11 cellular contexts compared by ENCODE assay signal in genomic region chr6:42009844-42010184, GRCh38. TPM values are rescaled to one million over a fixed set of nuclear protein-coding genes. Genes with fewer than 3 reads are reported as not detected.
DNase-seq lines count a peak whose midpoint lies in the region; ATAC-seq and TF ChIP-seq lines count a peak whose summit lies in the region.
"Had no signal": no experiment of that assay in that cellular context is flagged by ENCODE, and none has a peak within 500 bp of the region (broad histone marks: within the 10 kb centered on the region; RNA-seq: fewer than 3 reads in every experiment).

No MANE protein-coding gene starts in this region.

- CTCF ChIA-PET in activated CD4-positive, alpha-beta T cell treated with anti-CD3 and anti-CD28 coated beads, Interleukin-2, amount 10 ng/mL, durations not matched to agents 7 days and 5 days (lab: Charles Lee) = interaction anchor here (0.8 to 2.2 kb wide), 7 partner anchors 8 to 222 kb away, joined by 3 to 7 read pairs (median 4); partner anchors contain the start of gene TOMM6

- H3K27me3 ChIP-seq in RWPE2 (ENCODE audit: insufficient read depth, poor library complexity, severe bottlenecking) (no peaks in the 10 kb centered on the region), endodermal cell (ENCODE audit: control insufficient read depth, insufficient read depth, low read length, poor library complexity, severe bottlenecking) (no peaks in the 10 kb centered on the region)
- H3K27me3 ChIP-seq: breast epithelium, right atrium auricular region had no signal

- peaks cover 47% of the 10 kb centered on the region for H3K36me3 Mint-ChIP-seq in activated CD4-positive, alpha-beta T cell treated with anti-CD3 and anti-CD28 coated beads, Interleukin-2, amount 10 ng/mL, durations not matched to agents 7 days and 5 days (ENCODE audit: low read depth)
- no peaks in the 10 kb centered on the region for H3K36me3 Mint-ChIP-seq in endodermal cell (ENCODE audit: low read depth)
- H3K36me3 Mint-ChIP-seq in stimulated activated naive B cell treated with anti-CD40 and anti-IgM and Interleukin-4, amounts not matched to agents 10 μg/mL and 1 μg/mL and 100 μg/mL, for 72 hours = no peaks in the 10 kb centered on the region

- DNase-seq in activated CD4-positive, alpha-beta T cell treated with anti-CD3 and anti-CD28 coated beads, Interleukin-2, amount 10 ng/mL, durations not matched to agents 7 days and 5 days = no peak
- DNase-seq in activated CD4-positive, alpha-beta T cell treated with anti-CD3 and anti-CD28 coated beads for 48 hours = no peak
- DNase-seq in RWPE2 (ENCODE audit: low spot score) (no peak), endodermal cell (no peak), cerebellum (ENCODE audit: low spot score) (no peak), left lobe of liver (ENCODE audit: low spot score) (no peak)
- no peak for DNase-seq in stimulated activated naive B cell treated with anti-CD40 and anti-IgM and Interleukin-4, amounts not matched to agents 10 μg/mL and 1 μg/mL and 100 μg/mL, for 72 hours

- no peak overlapping the region for H3K4me3 Mint-ChIP-seq in activated CD4-positive, alpha-beta T cell treated with anti-CD3 and anti-CD28 coated beads, Interleukin-2, amount 10 ng/mL, durations not matched to agents 7 days and 5 days
- H3K4me3 Mint-ChIP-seq in endodermal cell = no peak overlapping the region
- H3K4me3 Mint-ChIP-seq in stimulated activated naive B cell treated with anti-CD40 and anti-IgM and Interleukin-4, amounts not matched to agents 10 μg/mL and 1 μg/mL and 100 μg/mL, for 72 hours = peak overlapping the region; percentile 75 to 76

- H3K27ac ChIP-seq in RWPE2 (ENCODE audit: poor library complexity, severe bottlenecking) (no peak overlapping the region), endodermal cell (ENCODE audit: low read depth, low read length) (no peak overlapping the region)
- H3K27ac ChIP-seq: breast epithelium, epithelial cell of prostate, right atrium auricular region had no signal

- no peak overlapping the region for H3K9ac ChIP-seq in endodermal cell (ENCODE audit: extremely low read depth, low read length, poor library complexity, severe bottlenecking)

- no peaks in the 10 kb centered on the region for H3K4me1 ChIP-seq in RWPE2 (ENCODE audit: insufficient read depth, poor library complexity, severe bottlenecking)
- peaks cover 8% of the 10 kb centered on the region for H3K4me1 ChIP-seq in endodermal cell (ENCODE audit: control insufficient read depth, insufficient read depth, low read length)
- H3K4me1 ChIP-seq: breast epithelium had no signal

- TF ChIP-seq CTCF in RWPE2 (IDR thresholded peaks at IDR 0.05; ENCODE audit: poor library complexity, severe bottlenecking) (no peak), endodermal cell (conservative IDR thresholded peaks at IDR 0.05) (no peak)

- no peaks in the 10 kb centered on the region for H3K27me3 Mint-ChIP-seq in activated CD4-positive, alpha-beta T cell treated with anti-CD3 and anti-CD28 coated beads, Interleukin-2, amount 10 ng/mL, durations not matched to agents 7 days and 5 days
- H3K27me3 Mint-ChIP-seq in endodermal cell (ENCODE audit: insufficient read depth) = no peaks in the 10 kb centered on the region
- H3K27me3 Mint-ChIP-seq in stimulated activated naive B cell treated with anti-CD40 and anti-IgM and Interleukin-4, amounts not matched to agents 10 μg/mL and 1 μg/mL and 100 μg/mL, for 72 hours = no peaks in the 10 kb centered on the region

- peaks cover 76% of the 10 kb centered on the region for H3K4me1 Mint-ChIP-seq in activated CD4-positive, alpha-beta T cell treated with anti-CD3 and anti-CD28 coated beads, Interleukin-2, amount 10 ng/mL, durations not matched to agents 7 days and 5 days
- peaks cover 10% of the 10 kb centered on the region for H3K4me1 Mint-ChIP-seq in endodermal cell
- peaks cover 37 to 67% of the 10 kb centered on the region in 2 donors for H3K4me1 Mint-ChIP-seq in stimulated activated naive B cell treated with anti-CD40 and anti-IgM and Interleukin-4, amounts not matched to agents 10 μg/mL and 1 μg/mL and 100 μg/mL, for 72 hours

- peak; percentile 19; the same call in 1 of the 3 replicates for ATAC-seq in RWPE2 (ENCODE audit: low read depth)
- peak in 1 of 2 donors; percentile 25 for ATAC-seq in stimulated activated naive B cell treated with anti-CD40 and anti-IgM and Interleukin-4, amounts not matched to agents 10 μg/mL and 1 μg/mL and 100 μg/mL, for 72 hours (replicated peaks)
- no peak for ATAC-seq in HG02840 (IDR thresholded peaks at IDR 0.05; ENCODE audit: low FRiP score, unreplicated experiment)
- no peak for ATAC-seq in left lobe of liver

- no peak overlapping the region for H3K4me3 ChIP-seq in RWPE2 (ENCODE audit: severe bottlenecking)
- no peak overlapping the region for H3K4me3 ChIP-seq in endodermal cell (ENCODE audit: low read length)
- H3K4me3 ChIP-seq: breast epithelium, right atrium auricular region had no signal

- H3K9me3 ChIP-seq in RWPE2 (ENCODE audit: severe bottlenecking) (no peaks in the 10 kb centered on the region), endodermal cell (ENCODE audit: control insufficient read depth, low read length) (no peaks in the 10 kb centered on the region)
- H3K9me3 ChIP-seq: breast epithelium, right atrium auricular region had no signal

- H3K9me3 Mint-ChIP-seq in activated CD4-positive, alpha-beta T cell treated with anti-CD3 and anti-CD28 coated beads, Interleukin-2, amount 10 ng/mL, durations not matched to agents 7 days and 5 days = peaks cover 3% of the 10 kb centered on the region
- no peaks in the 10 kb centered on the region for H3K9me3 Mint-ChIP-seq in endodermal cell
- no peaks in the 10 kb centered on the region for H3K9me3 Mint-ChIP-seq in stimulated activated naive B cell treated with anti-CD40 and anti-IgM and Interleukin-4, amounts not matched to agents 10 μg/mL and 1 μg/mL and 100 μg/mL, for 72 hours

- H3K36me3 ChIP-seq in RWPE2 (ENCODE audit: low read depth) (no peaks in the 10 kb centered on the region), endodermal cell (ENCODE audit: control insufficient read depth, insufficient read depth, low read length) (no peaks in the 10 kb centered on the region)
- H3K36me3 ChIP-seq: breast epithelium, right atrium auricular region had no signal

- H3K27ac Mint-ChIP-seq in activated CD4-positive, alpha-beta T cell treated with anti-CD3 and anti-CD28 coated beads, Interleukin-2, amount 10 ng/mL, durations not matched to agents 7 days and 5 days = peak overlapping the region; percentile 93
- H3K27ac Mint-ChIP-seq in endodermal cell = peak overlapping the region; percentile 58
- H3K27ac Mint-ChIP-seq in stimulated activated naive B cell treated with anti-CD40 and anti-IgM and Interleukin-4, amounts not matched to agents 10 μg/mL and 1 μg/mL and 100 μg/mL, for 72 hours = peak overlapping the region; percentile 94

- POLR2A ChIA-PET in activated CD4-positive, alpha-beta T cell treated with anti-CD3 and anti-CD28 coated beads, Interleukin-2, amount 10 ng/mL, durations not matched to agents 7 days and 5 days (lab: Charles Lee) = interaction anchor here (0.6 to 1.0 kb wide), 3 partner anchors 33 to 68 kb away, joined by 3 read pairs; partner anchors contain the start of gene CCND3

RNA-seq across cellular contexts. Expression of gene TAF8, which starts 40.5 kb away (rescaled TPM):
- 10 to 100 TPM; 53.2 to 60.2 TPM for total RNA-seq in activated CD4-positive, alpha-beta T cell treated with anti-CD3 and anti-CD28 coated beads, Interleukin-2, amount 10 ng/mL, durations not matched to agents 7 days and 5 days
- total RNA-seq in endodermal cell (10 to 100 TPM; 27.9 to 31.0 TPM), cerebellum (14.9 TPM), left lobe of liver (13.1 TPM)
- polyA plus RNA-seq in endodermal cell (2013, experiment 1 of 2) = 21.5 TPM
- polyA plus RNA-seq in endodermal cell (2013, experiment 2 of 2) = 19.4 TPM

Comparison
In these comparisons a context has a peak if more than half of its experiments do, and no peak if none do; other contexts are left out.
1. H3K4me3 Mint-ChIP-seq: peak in stimulated activated naive B cell treated with anti-CD40 and anti-IgM and Interleukin-4, amounts not matched to agents 10 μg/mL and 1 μg/mL and 100 μg/mL, for 72 hours (2 of 2); none in activated CD4-positive, alpha-beta T cell treated with anti-CD3 and anti-CD28 coated beads, Interleukin-2, amount 10 ng/mL, durations not matched to agents 7 days and 5 days (single experiment) and endodermal cell (single experiment).
2. Peak in every context shown above with its lines, with median percentiles within 50 percentile points of each other: H3K27ac Mint-ChIP-seq.